19 cellular contexts compared by ENCODE assay signal in genomic region chr1:38244218-38244617, GRCh38.
A peak's percentile ranks its signal among the peaks of the same experiment; 100 is the strongest.
DNase-seq lines count a peak whose midpoint lies in the region; ATAC-seq and TF ChIP-seq lines count a peak whose summit lies in the region.
"Had no signal": no experiment of that assay in that cellular context is flagged by ENCODE, and none has a peak within 500 bp of the region (broad histone marks: within the 10 kb centered on the region; RNA-seq: fewer than 3 reads in every experiment).

No MANE protein-coding gene starts in this region.

- H4K91ac ChIP-seq in IMR-90 (ENCODE audit: insufficient read depth, low read depth, low read length): no peak overlapping the region

- H3K4me1 Mint-ChIP-seq in endodermal cell: peaks cover 39% of the 10 kb centered on the region
- no peaks in the 10 kb centered on the region for H3K4me1 Mint-ChIP-seq in activated CD4-positive, alpha-beta T cell treated with anti-CD3 and anti-CD28 coated beads, Interleukin-2, amount 10 ng/mL, durations not matched to agents 24 days and 14 days
- H3K4me1 Mint-ChIP-seq: IgD-negative memory B cell had no signal

- H3K36me3 ChIP-seq in IMR-90 (ENCODE audit: control insufficient read depth, insufficient read depth, low read length) (no peaks in the 10 kb centered on the region), endodermal cell (ENCODE audit: control insufficient read depth, insufficient read depth, low read length) (no peaks in the 10 kb centered on the region)
- H3K36me3 ChIP-seq: BLaER1, SJCRH30 had no signal

- no peaks in the 10 kb centered on the region for H3K9me3 ChIP-seq in IMR-90 (ENCODE audit: control insufficient read depth, insufficient read depth, low read length)
- no peaks in the 10 kb centered on the region for H3K9me3 ChIP-seq in endodermal cell (ENCODE audit: control insufficient read depth, low read length)
- H3K9me3 ChIP-seq: BLaER1, SJCRH30 had no signal

- H2AK5ac ChIP-seq in IMR-90 (ENCODE audit: low read depth, low read length): no peak overlapping the region

- H2BK20ac ChIP-seq in IMR-90 (ENCODE audit: low read depth, low read length): no peak overlapping the region

- intact Hi-C loops in IMR-90 (cut with micrococcal nuclease): no loop called here
- intact Hi-C loops in activated CD4-positive, alpha-beta T cell treated with anti-CD3 and anti-CD28 coated beads, Interleukin-2, amount 10 ng/mL, durations not matched to agents 24 days and 14 days (cut with micrococcal nuclease): no loop called here

- no peaks in the 10 kb centered on the region for H3K36me3 Mint-ChIP-seq in endodermal cell (ENCODE audit: low read depth)
- H3K36me3 Mint-ChIP-seq in activated CD4-positive, alpha-beta T cell treated with anti-CD3 and anti-CD28 coated beads, Interleukin-2, amount 10 ng/mL, durations not matched to agents 24 days and 14 days (ENCODE audit: low read depth): no peaks in the 10 kb centered on the region
- H3K36me3 Mint-ChIP-seq: CD8-positive, alpha-beta T cell; IgD-negative memory B cell had no signal

- no peak for ATAC-seq in IMR-90 (ENCODE audit: low read depth)
- no peak for ATAC-seq in GM21619 (IDR thresholded peaks at IDR 0.05; ENCODE audit: unreplicated experiment)
- ATAC-seq: CD8-positive, alpha-beta T cell had no signal

- H2BK15ac ChIP-seq in IMR-90 (ENCODE audit: low read depth, low read length): no peak overlapping the region

- peaks cover 8% of the 10 kb centered on the region for H3K27me3 Mint-ChIP-seq in endodermal cell (ENCODE audit: insufficient read depth)
- peaks cover 4% of the 10 kb centered on the region for H3K27me3 Mint-ChIP-seq in activated CD4-positive, alpha-beta T cell treated with anti-CD3 and anti-CD28 coated beads, Interleukin-2, amount 10 ng/mL, durations not matched to agents 24 days and 14 days

- H3K4me3 ChIP-seq in IMR-90 (ENCODE audit: insufficient read depth, low read depth, low read length) (no peak overlapping the region), endodermal cell (ENCODE audit: low read length) (no peak overlapping the region)
- H3K4me3 ChIP-seq: BLaER1, PC-9, SJCRH30 had no signal

- no peak overlapping the region for H2BK5ac ChIP-seq in IMR-90 (ENCODE audit: low read depth, low read length, poor library complexity, severe bottlenecking)

- peaks cover 3% of the 10 kb centered on the region; the same call in 1 of the 2 replicates for H3K27me3 ChIP-seq in IMR-90 (ENCODE audit: control insufficient read depth, insufficient read depth, low read length)
- H3K27me3 ChIP-seq in endodermal cell (ENCODE audit: control insufficient read depth, insufficient read depth, low read length, poor library complexity, severe bottlenecking): no peaks in the 10 kb centered on the region
- H3K27me3 ChIP-seq: BLaER1 had no signal

- no peak overlapping the region for H4K8ac ChIP-seq in IMR-90 (ENCODE audit: low read depth in 2 of 2, low read length in 2 of 2)

- DNase-seq in ELF-1 (ENCODE audit: low read depth, low spot score) (peak; percentile 51), IMR-90 (no peak), endodermal cell (peak; percentile 87), iPS-NIHi7 (ENCODE audit: extremely low spot score) (peak; percentile 84), MV-4-11 (lab: John Stamatoyannopoulos, UW) (no peak), NCI-H2029 treated with DMSO at 0.1 percent for 48 hours (lab: John Stamatoyannopoulos, UW) (no peak)
- DNase-seq in activated CD4-positive, alpha-beta T cell treated with anti-CD3 and anti-CD28 coated beads, Interleukin-2, amount 10 ng/mL, durations not matched to agents 24 days and 14 days: no peak
- DNase-seq: CD8-positive, alpha-beta T cell; DMS53; EL; Karpas-422; NCI-H1092 treated with DMSO at 0.1 percent for 48 hours; NCI-H1694 treated with DMSO at 0.1 percent for 48 hours; NCI-H774; PC-9; SJCRH30 had no signal

- WGBS in IMR-90 (ENCODE audit: extremely low coverage in 2 of 2, insufficient read length in 1 of 2), 2 experiments: 83% methylated on average over 1 of the region's 10 CpGs; no CpG with 5 or more reads in 1 of the 2 experiments
- 47 to 53% methylated on average over 8 to 10 of the region's 10 CpGs for WGBS in endodermal cell (ENCODE audit: insufficient coverage in 1 of 2, insufficient read length in 1 of 2), 2 experiments

- no peak for TF ChIP-seq POLR2A in IMR-90 (IDR thresholded peaks at IDR 0.05; ENCODE audit: low read depth, low read length)

- peak overlapping the region; percentile 19 for H2AK9ac ChIP-seq in IMR-90 (replicated peaks; ENCODE audit: low read depth, low read length, poor library complexity)

- H3K79me1 ChIP-seq in IMR-90 (ENCODE audit: low read depth in 1 of 2, low read length in 2 of 2): no peaks in the 10 kb centered on the region

- no peak overlapping the region for H3K14ac ChIP-seq in IMR-90 (replicated peaks; ENCODE audit: low read depth, low read length)

- BruUV-seq in IMR-90 (replicated peaks; lab: Mats Ljungman, UMichigan): no TSS peak

- no peak overlapping the region for H3K23ac ChIP-seq in IMR-90 (ENCODE audit: low read depth, low read length)

- no peak overlapping the region for H3K18ac ChIP-seq in IMR-90 (ENCODE audit: low read depth, low read length)

- TF ChIP-seq CTCF in IMR-90 (conservative IDR thresholded peaks at IDR 0.05; ENCODE audit: low read depth, low read length) (no peak), endodermal cell (conservative IDR thresholded peaks at IDR 0.05) (no peak)

- no peak overlapping the region for H3K4me2 ChIP-seq in IMR-90 (ENCODE audit: low read depth, low read length)
- H3K4me2 ChIP-seq: BLaER1, PC-9 had no signal

- no peaks in the 10 kb centered on the region; the same call in 1 of the 2 replicates for H4K20me1 ChIP-seq in IMR-90 (ENCODE audit: insufficient read depth, low read length)
- H4K20me1 ChIP-seq: BLaER1 had no signal

- no peak overlapping the region for H2BK120ac ChIP-seq in IMR-90 (ENCODE audit: low read depth, low read length)

- no peak for TF ChIP-seq RAD21 in IMR-90 (IDR thresholded peaks at IDR 0.05; ENCODE audit: low read length)

- H3K4me3 Mint-ChIP-seq in endodermal cell: no peak overlapping the region
- no peak overlapping the region for H3K4me3 Mint-ChIP-seq in activated CD4-positive, alpha-beta T cell treated with anti-CD3 and anti-CD28 coated beads, Interleukin-2, amount 10 ng/mL, durations not matched to agents 24 days and 14 days
- H3K4me3 Mint-ChIP-seq: CD8-positive, alpha-beta T cell had no signal

- no peak overlapping the region for H3K9ac ChIP-seq in IMR-90 (ENCODE audit: low read depth, low read length)
- no peak overlapping the region for H3K9ac ChIP-seq in endodermal cell (ENCODE audit: extremely low read depth, low read length, poor library complexity, severe bottlenecking)
- H3K9ac ChIP-seq: BLaER1 had no signal

- H3K27ac Mint-ChIP-seq in endodermal cell: no peak overlapping the region
- H3K27ac Mint-ChIP-seq in activated CD4-positive, alpha-beta T cell treated with anti-CD3 and anti-CD28 coated beads, Interleukin-2, amount 10 ng/mL, durations not matched to agents 24 days and 14 days: no peak overlapping the region
- H3K27ac Mint-ChIP-seq: CD8-positive, alpha-beta T cell had no signal

- H4K5ac ChIP-seq in IMR-90 (ENCODE audit: low read depth, low read length): no peak overlapping the region

- H3K4me1 ChIP-seq in IMR-90 (ENCODE audit: control insufficient read depth, insufficient read depth, low read length) (no peaks in the 10 kb centered on the region), endodermal cell (ENCODE audit: control insufficient read depth, insufficient read depth, low read length) (no peaks in the 10 kb centered on the region)
- H3K4me1 ChIP-seq: BLaER1, SJCRH30 had no signal

- H2AFZ ChIP-seq in IMR-90 (replicated peaks; ENCODE audit: low read length, poor library complexity): no peak overlapping the region
- H2AFZ ChIP-seq: PC-9 had no signal

- CTCF ChIA-PET in IMR-90 (lab: Yijun Ruan, JAX): no interaction called here

- dilution Hi-C loops in IMR-90 (cut with HindIII; ENCODE audit: low sequenced_read_pairs, unreplicated experiment): no loop called here

- H3K9me3 Mint-ChIP-seq in endodermal cell: no peaks in the 10 kb centered on the region
- no peaks in the 10 kb centered on the region for H3K9me3 Mint-ChIP-seq in activated CD4-positive, alpha-beta T cell treated with anti-CD3 and anti-CD28 coated beads, Interleukin-2, amount 10 ng/mL, durations not matched to agents 24 days and 14 days
- H3K9me3 Mint-ChIP-seq: CD8-positive, alpha-beta T cell; IgD-negative memory B cell had no signal

- H3K9me1 ChIP-seq in IMR-90 (ENCODE audit: insufficient read depth, low read length): no peaks in the 10 kb centered on the region

- in situ Hi-C loops in IMR-90 (cut with MboI; ENCODE audit: low sequenced_read_pairs): no loop called here

- no peak overlapping the region for H3K27ac ChIP-seq in IMR-90 (ENCODE audit: insufficient read depth, low read length)
- no peak overlapping the region for H3K27ac ChIP-seq in endodermal cell (ENCODE audit: low read depth, low read length)
- H3K27ac ChIP-seq: BLaER1, PC-9, SJCRH30 had no signal

- POLR2A ChIA-PET in IMR-90 (lab: Charles Lee; ENCODE audit: unreplicated experiment): no interaction called here

- H3K4ac ChIP-seq in IMR-90 (ENCODE audit: low read depth, low read length): no peak overlapping the region

- H3K56ac ChIP-seq in IMR-90 (ENCODE audit: extremely low read depth, insufficient read depth, low read length): no peak overlapping the region

TF ChIP-seq in IMR-90, 13 proteins besides CTCF, POLR2A, EP300 and RAD21:
- TF ChIP-seq CEBPB (IDR thresholded peaks at IDR 0.05; ENCODE audit: low read depth, low read length): no peak
- no peak for TF ChIP-seq USF2 (IDR thresholded peaks at IDR 0.05; ENCODE audit: low read depth, low read length)
- TF ChIP-seq MXI1 (IDR thresholded peaks at IDR 0.05; ENCODE audit: borderline replicate concordance, low read depth, low read length): no peak

Comparison
In these comparisons a context has a peak if more than half of its experiments do, and no peak if none do; other contexts are left out.
1. DNase-seq: peak in ELF-1 (single experiment), endodermal cell (single experiment) and iPS-NIHi7 (single experiment); none in IMR-90 (single experiment), MV-4-11 (single experiment), NCI-H2029 treated with DMSO at 0.1 percent for 48 hours (single experiment) and activated CD4-positive, alpha-beta T cell treated with anti-CD3 and anti-CD28 coated beads, Interleukin-2, amount 10 ng/mL, durations not matched to agents 24 days and 14 days (single experiment).